In the genomic region with DNA sequence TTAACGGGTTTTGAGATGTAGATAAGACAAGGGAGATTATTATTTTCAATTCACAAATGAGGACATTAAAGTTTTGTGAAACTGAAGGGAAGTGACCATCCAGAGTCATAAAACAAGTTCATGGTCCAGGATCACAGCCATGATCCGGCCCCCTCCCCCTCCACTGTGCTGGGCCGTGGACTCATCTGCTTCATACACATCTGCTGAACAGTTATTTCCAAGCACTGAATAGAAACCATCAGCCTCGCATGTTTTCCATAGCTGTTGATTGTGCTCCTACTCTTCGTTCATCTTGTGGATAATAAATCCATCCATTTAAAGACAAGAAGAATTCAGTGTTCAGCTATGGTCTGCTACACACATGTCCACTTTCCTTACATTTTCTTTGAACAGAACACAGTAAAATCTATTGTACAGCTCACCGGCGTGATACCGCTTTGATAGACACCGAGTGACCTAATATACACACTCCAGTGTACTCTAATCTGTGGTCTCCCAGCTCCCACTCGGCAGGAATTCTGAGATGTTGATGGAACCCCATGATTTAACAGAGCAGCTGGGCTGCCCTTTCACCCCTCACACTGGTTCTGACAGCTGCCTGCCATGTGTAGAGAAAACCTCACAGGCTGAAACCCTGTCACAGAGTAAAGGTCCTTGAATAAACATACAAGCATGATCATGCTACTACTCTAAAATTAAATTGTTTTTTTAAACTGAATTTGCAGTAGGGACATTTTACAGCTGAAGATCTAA, we compare ENCODE assay signal across 22 cellular contexts.
DNase-seq lines count a peak whose midpoint lies in the region; ATAC-seq and TF ChIP-seq lines count a peak whose summit lies in the region.
"Had no signal": no experiment of that assay in that cellular context is flagged by ENCODE, and none has a peak within 500 bp of the region (broad histone marks: within the 10 kb centered on the region; RNA-seq: fewer than 3 reads in every experiment).

No MANE protein-coding gene starts in this region.

- no peak overlapping the region for H3K4me3 Mint-ChIP-seq in endodermal cell
- no peak overlapping the region for H3K4me3 Mint-ChIP-seq in progenitor cell of endocrine pancreas (ENCODE audit: low read depth)
- H3K4me3 Mint-ChIP-seq in activated CD8-positive, alpha-beta T cell treated with anti-CD3 and anti-CD28 coated beads, Interleukin-2, amount 10 ng/mL, durations not matched to agents 7 days and 5 days, result no peak overlapping the region
- H3K4me3 Mint-ChIP-seq: natural killer cell treated with Interleukin-12 subunit alpha and Interleukin-12 subunit beta and Interleukin-15 and Interleukin-18, amount 100 ng/mL, for 72 hours; T-helper 1 cell treated with Interleukin-12 subunit alpha and Interleukin-12 subunit beta and Interleukin-4 antibody, amounts not matched to agents 30 μg/mL and 1 μg/mL, for 36 hours had no signal

- 74 to 85% methylated on average over 4 to 10 of the region's 10 CpGs for WGBS in endodermal cell (ENCODE audit: insufficient coverage in 1 of 2, insufficient read length in 1 of 2), 2 experiments

- H3K4me1 Mint-ChIP-seq in endodermal cell (peaks cover 12% of the 10 kb centered on the region), progenitor cell of endocrine pancreas (ENCODE audit: low read depth) (peaks cover 9% of the 10 kb centered on the region)
- no peaks in the 10 kb centered on the region for H3K4me1 Mint-ChIP-seq in activated CD8-positive, alpha-beta T cell treated with anti-CD3 and anti-CD28 coated beads, Interleukin-2, amount 10 ng/mL, durations not matched to agents 7 days and 5 days (ENCODE audit: low read depth)

- CTCF ChIA-PET in activated CD8-positive, alpha-beta T cell treated with anti-CD3 and anti-CD28 coated beads, Interleukin-2, amount 10 ng/mL, durations not matched to agents 7 days and 5 days (lab: Charles Lee), result no interaction called here

- H3K4me3 ChIP-seq in HFF-Myc (replicated peaks; ENCODE audit: low read depth, low read length) (peak overlapping the region; percentile 21), endodermal cell (ENCODE audit: low read length) (no peak overlapping the region)
- H3K4me3 ChIP-seq: BLaER1 treated with 17β-estradiol and CSF1 and Interleukin-3, amounts not matched to agents 10 nM and 100 nM; body of pancreas; right lobe of liver; thyroid gland had no signal

- DNase-seq in HFF-Myc (ENCODE audit: extremely low read depth, low read depth) (no peak), NCI-H2227 treated with DMSO at 0.1 percent for 48 hours (lab: John Stamatoyannopoulos, UW) (peak; percentile 67), endodermal cell (no peak), progenitor cell of endocrine pancreas (ENCODE audit: low spot score, unreplicated experiment) (no peak), SKM-1 treated with dmso at 0.1 percent for 144 hours (lab: John Stamatoyannopoulos, UW; ENCODE audit: unreplicated experiment) (no peak)
- DNase-seq in activated naive CD4-positive, alpha-beta T cell treated with anti-CD3 and anti-CD28 coated beads, Interleukin-2, amount 50 U/mL, for 16 hours, result no peak
- no peak for DNase-seq in activated CD8-positive, alpha-beta T cell treated with anti-CD3 and anti-CD28 coated beads, Interleukin-2, amount 10 ng/mL, durations not matched to agents 7 days and 5 days
- no peak for DNase-seq in stimulated activated CD4-positive, alpha-beta T cell treated with anti-CD3 and anti-CD28 coated beads, Interleukin-4, amount 100 ng/mL, for 24 hours
- DNase-seq: activated effector memory CD4-positive, alpha-beta T cell treated with Interleukin-2 at 50 U/mL for 16 hours; body of pancreas; DND-41; effector CD8-positive, alpha-beta T cell; foreskin keratinocyte; GOT3; mammary epithelial cell; NCI-H2029; right lobe of liver; stimulated activated CD4-positive, alpha-beta T cell treated with anti-CD3 and anti-CD28 coated beads, Interleukin-2, amount 100 ng/mL, for 48 hours; thyroid gland had no signal

- H3K9me3 ChIP-seq in endodermal cell (ENCODE audit: control insufficient read depth, low read length), result no peaks in the 10 kb centered on the region
- H3K9me3 ChIP-seq: right lobe of liver, thyroid gland had no signal

- TF ChIP-seq CTCF in HFF-Myc (IDR thresholded peaks at IDR 0.05; ENCODE audit: low read depth, low read length, missing control alignments) (no peak), endodermal cell (conservative IDR thresholded peaks at IDR 0.05) (no peak), progenitor cell of endocrine pancreas (IDR thresholded peaks at IDR 0.05; ENCODE audit: unreplicated experiment) (no peak)

- H3K9me3 Mint-ChIP-seq in endodermal cell (peaks cover 12% of the 10 kb centered on the region), progenitor cell of endocrine pancreas (ENCODE audit: low read depth) (peaks cover 4% of the 10 kb centered on the region)
- H3K9me3 Mint-ChIP-seq in activated CD8-positive, alpha-beta T cell treated with anti-CD3 and anti-CD28 coated beads, Interleukin-2, amount 10 ng/mL, durations not matched to agents 7 days and 5 days (ENCODE audit: insufficient read depth), result no peaks in the 10 kb centered on the region
- H3K9me3 Mint-ChIP-seq: T-helper 1 cell treated with Interleukin-12 subunit alpha and Interleukin-12 subunit beta and Interleukin-4 antibody, amounts not matched to agents 30 μg/mL and 1 μg/mL, for 36 hours had no signal

- H3K27me3 Mint-ChIP-seq in endodermal cell (ENCODE audit: insufficient read depth) (peaks cover 1% of the 10 kb centered on the region), progenitor cell of endocrine pancreas (no peaks in the 10 kb centered on the region)
- no peaks in the 10 kb centered on the region for H3K27me3 Mint-ChIP-seq in activated CD8-positive, alpha-beta T cell treated with anti-CD3 and anti-CD28 coated beads, Interleukin-2, amount 10 ng/mL, durations not matched to agents 7 days and 5 days (ENCODE audit: low read depth)
- H3K27me3 Mint-ChIP-seq: natural killer cell treated with Interleukin-12 subunit alpha and Interleukin-12 subunit beta and Interleukin-15 and Interleukin-18, amount 100 ng/mL, for 72 hours had no signal

- H3K36me3 Mint-ChIP-seq in endodermal cell (ENCODE audit: low read depth) (no peaks in the 10 kb centered on the region), progenitor cell of endocrine pancreas (ENCODE audit: insufficient read depth) (peaks cover 14% of the 10 kb centered on the region)
- no peaks in the 10 kb centered on the region for H3K36me3 Mint-ChIP-seq in activated CD8-positive, alpha-beta T cell treated with anti-CD3 and anti-CD28 coated beads, Interleukin-2, amount 10 ng/mL, durations not matched to agents 7 days and 5 days (ENCODE audit: low read depth)
- H3K36me3 Mint-ChIP-seq: natural killer cell treated with Interleukin-12 subunit alpha and Interleukin-12 subunit beta and Interleukin-15 and Interleukin-18, amount 100 ng/mL, for 72 hours had no signal

- no peaks in the 10 kb centered on the region for H3K27me3 ChIP-seq in endodermal cell (ENCODE audit: control insufficient read depth, insufficient read depth, low read length, poor library complexity, severe bottlenecking)
- H3K27me3 ChIP-seq: BLaER1 treated with 17β-estradiol and CSF1 and Interleukin-3, amounts not matched to agents 10 nM and 100 nM; body of pancreas; foreskin keratinocyte; right lobe of liver; thyroid gland had no signal

- H3K27ac ChIP-seq in endodermal cell (ENCODE audit: low read depth, low read length), result peak overlapping the region; percentile 72
- H3K27ac ChIP-seq: BLaER1 treated with 17β-estradiol and CSF1 and Interleukin-3, amounts not matched to agents 10 nM and 100 nM; body of pancreas; foreskin keratinocyte; right lobe of liver; thyroid gland had no signal

- no peak overlapping the region for H3K27ac Mint-ChIP-seq in endodermal cell
- H3K27ac Mint-ChIP-seq in progenitor cell of endocrine pancreas, result peak overlapping the region; percentile 88
- H3K27ac Mint-ChIP-seq in activated CD8-positive, alpha-beta T cell treated with anti-CD3 and anti-CD28 coated beads, Interleukin-2, amount 10 ng/mL, durations not matched to agents 7 days and 5 days, result no peak overlapping the region
- H3K27ac Mint-ChIP-seq: natural killer cell treated with Interleukin-12 subunit alpha and Interleukin-12 subunit beta and Interleukin-15 and Interleukin-18, amount 100 ng/mL, for 72 hours; T-helper 1 cell treated with Interleukin-12 subunit alpha and Interleukin-12 subunit beta and Interleukin-4 antibody, amounts not matched to agents 30 μg/mL and 1 μg/mL, for 36 hours had no signal

- no peaks in the 10 kb centered on the region for H3K36me3 ChIP-seq in endodermal cell (ENCODE audit: control insufficient read depth, insufficient read depth, low read length)
- H3K36me3 ChIP-seq: right lobe of liver, thyroid gland had no signal

- no peak for ATAC-seq in activated CD8-positive, alpha-beta T cell treated with anti-CD3 and anti-CD28 coated beads, Interleukin-2, amount 10 ng/mL, durations not matched to agents 7 days and 5 days
- ATAC-seq: body of pancreas; foreskin keratinocyte; natural killer cell treated with Interleukin-12 subunit alpha and Interleukin-12 subunit beta and Interleukin-15 and Interleukin-18, amount 100 ng/mL, for 72 hours; right lobe of liver had no signal

- no peak overlapping the region for H3K9ac ChIP-seq in endodermal cell (ENCODE audit: extremely low read depth, low read length, poor library complexity, severe bottlenecking)
- H3K9ac ChIP-seq: BLaER1 treated with 17β-estradiol and CSF1 and Interleukin-3, amounts not matched to agents 10 nM and 100 nM had no signal

- H3K4me1 ChIP-seq in endodermal cell (ENCODE audit: control insufficient read depth, insufficient read depth, low read length), result peaks cover 4% of the 10 kb centered on the region
- H3K4me1 ChIP-seq: body of pancreas, right lobe of liver had no signal

- POLR2A ChIA-PET in activated CD8-positive, alpha-beta T cell treated with anti-CD3 and anti-CD28 coated beads, Interleukin-2, amount 10 ng/mL, durations not matched to agents 7 days and 5 days (lab: Charles Lee), result no interaction called here
